ENCODE assay signal across 8 cellular contexts in the genomic region with DNA sequence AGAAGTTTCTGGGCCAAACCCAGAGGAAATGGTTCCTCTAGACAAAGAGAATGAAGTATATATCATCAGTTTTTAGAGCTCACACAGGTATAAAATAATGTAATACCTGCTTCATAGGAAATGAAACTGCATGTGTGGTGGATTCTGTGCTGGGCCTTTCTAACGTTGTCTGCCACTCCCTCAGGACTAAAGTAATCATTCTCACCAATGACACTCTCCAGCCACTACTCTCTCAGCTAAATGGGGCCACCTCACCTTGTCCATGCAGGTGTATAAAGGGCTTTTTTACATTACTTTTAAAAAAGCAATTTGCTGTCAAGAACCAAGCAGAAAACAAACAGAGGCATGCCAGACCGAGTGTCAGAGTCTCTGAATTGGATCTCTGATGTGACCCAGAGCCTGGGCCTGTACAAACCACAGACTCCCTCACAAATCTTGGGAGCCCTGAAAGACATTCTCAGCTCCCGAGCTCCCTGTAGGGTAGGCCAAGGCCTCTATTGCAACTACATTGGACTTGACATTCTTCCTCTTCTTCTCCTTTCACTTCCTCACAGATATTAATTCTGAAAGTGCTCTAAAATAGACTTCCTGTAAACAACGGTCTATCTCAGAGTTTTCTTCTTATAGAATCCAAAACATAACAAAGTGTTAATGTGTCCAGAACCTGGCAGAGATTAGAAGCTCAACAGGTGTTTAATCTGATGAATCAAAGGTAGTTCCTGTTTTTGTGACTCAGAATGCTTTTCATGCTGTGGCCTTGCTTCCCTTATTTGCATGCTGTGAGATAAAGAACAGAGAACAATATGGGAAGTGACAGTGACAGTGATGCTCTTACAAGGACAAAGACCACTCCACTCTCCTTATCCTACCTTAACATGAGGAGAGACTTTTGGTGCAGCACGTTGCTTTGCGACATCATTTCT. TPM values are rescaled to one million over a fixed set of nuclear protein-coding genes. Genes with fewer than 3 reads are reported as not detected.
A peak's percentile ranks its signal among the peaks of the same experiment; 100 is the strongest.
DNase-seq lines count a peak whose midpoint lies in the region; ATAC-seq and TF ChIP-seq lines count a peak whose summit lies in the region.

No MANE protein-coding gene starts in this region.

- POLR2A ChIA-PET in Caco-2 (lab: Charles Lee), result no interaction called here

- H3K27me3 ChIP-seq in Caco-2 (replicated peaks; ENCODE audit: control insufficient read depth, insufficient read depth, low read length), result no peaks in the 10 kb centered on the region

- peak overlapping the region; percentile 95 for H3K27ac Mint-ChIP-seq in activated CD8-positive, alpha-beta memory T cell treated with anti-CD3 and anti-CD28 coated beads, Interleukin-2, amount 10 ng/mL, durations not matched to agents 7 days and 5 days
- H3K27ac Mint-ChIP-seq in Caco-2 (ENCODE audit: unreplicated experiment), result no peak overlapping the region

- no TSS peak for BruUV-seq in Caco-2 (replicated peaks; lab: Mats Ljungman, UMichigan)

- H3K9me3 ChIP-seq in Caco-2, result no peaks in the 10 kb centered on the region

- no peaks in the 10 kb centered on the region for H3K27me3 Mint-ChIP-seq in activated CD8-positive, alpha-beta memory T cell treated with anti-CD3 and anti-CD28 coated beads, Interleukin-2, amount 10 ng/mL, durations not matched to agents 7 days and 5 days
- no peaks in the 10 kb centered on the region for H3K27me3 Mint-ChIP-seq in Caco-2 (ENCODE audit: insufficient read depth, unreplicated experiment)

- no peaks in the 10 kb centered on the region for H3K4me1 ChIP-seq in Caco-2

- no peaks in the 10 kb centered on the region for H3K36me3 ChIP-seq in Caco-2 (ENCODE audit: control insufficient read depth, insufficient read depth, low read length)

- no peak overlapping the region for H3K4me3 ChIP-seq in Caco-2 (ENCODE audit: low read depth, low read length)

- CTCF ChIA-PET in activated CD8-positive, alpha-beta memory T cell treated with anti-CD3 and anti-CD28 coated beads, Interleukin-2, amount 10 ng/mL, durations not matched to agents 7 days and 5 days (lab: Charles Lee), result interaction anchor here (0.8 to 2.0 kb wide), 6 partner anchors 9 to 863 kb away, joined by 3 to 6 read pairs (median 4); a partner anchor contains a TSS
- CTCF ChIA-PET in Caco-2 (lab: Charles Lee), result no interaction called here

- peak; percentile 65 for ATAC-seq in activated CD8-positive, alpha-beta memory T cell treated with anti-CD3 and anti-CD28 coated beads, Interleukin-2, amount 10 ng/mL, durations not matched to agents 7 days and 5 days
- peak; percentile 80 for ATAC-seq in HG02973 (IDR thresholded peaks at IDR 0.05; ENCODE audit: unreplicated experiment)
- peak; percentile 34 for ATAC-seq in left lobe of liver

- no peak for DNase-seq in activated CD8-positive, alpha-beta memory T cell treated with anti-CD3 and anti-CD28 coated beads, Interleukin-2, amount 10 ng/mL, durations not matched to agents 7 days and 5 days
- DNase-seq in activated CD8-positive, alpha-beta memory T cell treated with anti-CD3 and anti-CD28 coated beads for 24 hours, result no peak
- DNase-seq in left lobe of liver (ENCODE audit: low spot score), result no peak
- DNase-seq in effector CD8-positive, alpha-beta T cell (lab: John Stamatoyannopoulos, UW), result no peak
- no peak for DNase-seq in GM03348 (ENCODE audit: low spot score)
- DNase-seq in Caco-2, result no peak

- no peak for TF ChIP-seq CTCF in Caco-2 (IDR thresholded peaks at IDR 0.05; ENCODE audit: insufficient read depth in 1 of 2, low read depth in 1 of 2, low read length in 1 of 2, severe bottlenecking in 1 of 2, unreplicated experiment in 1 of 2)

- H3K9me3 Mint-ChIP-seq in activated CD8-positive, alpha-beta memory T cell treated with anti-CD3 and anti-CD28 coated beads, Interleukin-2, amount 10 ng/mL, durations not matched to agents 7 days and 5 days (ENCODE audit: low read depth), result no peaks in the 10 kb centered on the region
- no peaks in the 10 kb centered on the region for H3K9me3 Mint-ChIP-seq in Caco-2 (ENCODE audit: unreplicated experiment)

- H3K4me1 Mint-ChIP-seq in activated CD8-positive, alpha-beta memory T cell treated with anti-CD3 and anti-CD28 coated beads, Interleukin-2, amount 10 ng/mL, durations not matched to agents 7 days and 5 days, result peaks cover 42% of the 10 kb centered on the region
- H3K4me1 Mint-ChIP-seq in Caco-2 (ENCODE audit: low read depth, unreplicated experiment), result no peaks in the 10 kb centered on the region

- TF ChIP-seq POLR2A in Raji (IDR thresholded peaks at IDR 0.05; ENCODE audit: insufficient read depth, low read depth, low read length), result peak; percentile 70; the same call in 1 of the 2 replicates

- H3K4me3 Mint-ChIP-seq in activated CD8-positive, alpha-beta memory T cell treated with anti-CD3 and anti-CD28 coated beads, Interleukin-2, amount 10 ng/mL, durations not matched to agents 7 days and 5 days, result peak overlapping the region; percentile 64
- no peak overlapping the region for H3K4me3 Mint-ChIP-seq in Caco-2 (ENCODE audit: unreplicated experiment)

- H3K36me3 Mint-ChIP-seq in activated CD8-positive, alpha-beta memory T cell treated with anti-CD3 and anti-CD28 coated beads, Interleukin-2, amount 10 ng/mL, durations not matched to agents 7 days and 5 days, result peaks cover 39% of the 10 kb centered on the region
- H3K36me3 Mint-ChIP-seq in Caco-2 (ENCODE audit: insufficient read depth, unreplicated experiment), result no peaks in the 10 kb centered on the region

- intact Hi-C loops in Caco-2 (cut with micrococcal nuclease; ENCODE audit: unreplicated experiment), result loop anchor here (10.0 kb wide), 1 partner anchor 933 kb away; no protein-coding TSS in a partner anchor

RNA-seq across cellular contexts. Expression of a gene that starts 8.6 kb away (rescaled TPM):
- 10 to 100 TPM; 14.1 to 17.3 TPM for total RNA-seq in activated CD8-positive, alpha-beta memory T cell treated with anti-CD3 and anti-CD28 coated beads, Interleukin-2, amount 10 ng/mL, durations not matched to agents 7 days and 5 days
- total RNA-seq in left lobe of liver (0.23 TPM), Caco-2 (2022) (not detected in 2 replicates)

RNA-seq across cellular contexts. Expression of a gene that starts 58.3 kb away (rescaled TPM):
- 100 to 1,000 TPM; 388 to 393 TPM for total RNA-seq in activated CD8-positive, alpha-beta memory T cell treated with anti-CD3 and anti-CD28 coated beads, Interleukin-2, amount 10 ng/mL, durations not matched to agents 7 days and 5 days
- total RNA-seq in left lobe of liver, result 5.2 TPM
- 0.19 TPM in 1 of 2 replicates, not detected in the other for total RNA-seq in Caco-2 (2022)

Comparison
In these comparisons a context has a peak if more than half of its experiments do, and no peak if none do; other contexts are left out.
1. RNA of a gene that starts 8.6 kb away (total RNA-seq): 14.1 to 17.3 TPM in activated CD8-positive, alpha-beta memory T cell treated with anti-CD3 and anti-CD28 coated beads, Interleukin-2, amount 10 ng/mL, durations not matched to agents 7 days and 5 days; 0.23 TPM in left lobe of liver (single experiment) and not detected in Caco-2; every median in the first group is over 10 times any median in the second.
2. RNA of a gene that starts 58.3 kb away (total RNA-seq): 388 to 393 TPM in activated CD8-positive, alpha-beta memory T cell treated with anti-CD3 and anti-CD28 coated beads, Interleukin-2, amount 10 ng/mL, durations not matched to agents 7 days and 5 days; 5.2 TPM in left lobe of liver (single experiment) and 0.19 TPM in Caco-2; every median in the first group is over 10 times any median in the second.
3. Peak in every context shown above with its lines, with median percentiles within 50 percentile points of each other: ATAC-seq.